In genomic region chr19:5137114-5137513, GRCh38 we compare ENCODE assay signal across 23 cellular contexts.
"Had no signal": no experiment of that assay in that cellular context is flagged by ENCODE, and none has a peak within 500 bp of the region (broad histone marks: within the 10 kb centered on the region; RNA-seq: fewer than 3 reads in every experiment).

No MANE protein-coding gene starts in this region.

- FAIRE-seq: RCC 7860 had no signal

- DNase-seq: activated CD4-positive, alpha-beta T cell treated with anti-CD3 and anti-CD28 coated beads for 1 hour; activated CD4-positive, alpha-beta T cell treated with anti-CD3 and anti-CD28 coated beads, Interleukin-2, amount 10 ng/mL, durations not matched to agents 24 days and 14 days; activated CD4-positive, alpha-beta T cell treated with anti-CD3 and anti-CD28 coated beads, Interleukin-2, amount 50 U/mL, for 48 hours; activated CD8-positive, alpha-beta memory T cell treated with anti-CD3 and anti-CD28 coated beads, Interleukin-2, amount 10 ng/mL, durations not matched to agents 7 days and 5 days; activated effector memory CD4-positive, alpha-beta T cell treated with anti-CD3 and anti-CD28 coated beads, Interleukin-2, amount 50 U/mL, for 16 hours; activated naive CD4-positive, alpha-beta T cell treated with anti-CD3 and anti-CD28 coated beads, Interleukin-2, amount 50 U/mL, for 16 hours; activated naive CD8-positive, alpha-beta T cell treated with anti-CD3 and anti-CD28 coated beads, Interleukin-2, amount 10 ng/mL, durations not matched to agents 7 days and 5 days; activated T-cell treated with anti-CD3 and anti-CD28 coated beads, Interleukin-2, amount 50 U/mL, for 4 hours; aorta; Karpas-422; MM.1S; NCI-H1105; NCI-H1436 treated with DMSO at 0.1 percent for 48 hours; NCI-H187 treated with DMSO at 0.1 percent for 48 hours; NCI-H2081 treated with DMSO at 0.1 percent for 48 hours; NCI-H446; NCI-H524; PC-3; SHP77 treated with DMSO at 0.1 percent for 48 hours had no signal

- H3K27me3 ChIP-seq: adrenal gland, breast epithelium had no signal

- H3K9me3 Mint-ChIP-seq: activated T-cell treated with anti-CD3 and anti-CD28 coated beads, Interleukin-2, amount 50 U/mL, for 4 hours had no signal

- H3K27ac Mint-ChIP-seq: activated CD4-positive, alpha-beta T cell treated with anti-CD3 and anti-CD28 coated beads, Interleukin-2, amount 10 ng/mL, durations not matched to agents 24 days and 14 days; activated CD8-positive, alpha-beta memory T cell treated with anti-CD3 and anti-CD28 coated beads, Interleukin-2, amount 10 ng/mL, durations not matched to agents 7 days and 5 days; activated naive CD8-positive, alpha-beta T cell treated with anti-CD3 and anti-CD28 coated beads, Interleukin-2, amount 10 ng/mL, durations not matched to agents 7 days and 5 days; T-helper 1 cell treated with Interleukin-12 subunit alpha and Interleukin-12 subunit beta and Interleukin-4 antibody, amounts not matched to agents 30 μg/mL and 1 μg/mL, for 36 hours had no signal

- H3K4me3 Mint-ChIP-seq: activated CD4-positive, alpha-beta T cell treated with anti-CD3 and anti-CD28 coated beads, Interleukin-2, amount 10 ng/mL, durations not matched to agents 24 days and 14 days; activated CD8-positive, alpha-beta memory T cell treated with anti-CD3 and anti-CD28 coated beads, Interleukin-2, amount 10 ng/mL, durations not matched to agents 7 days and 5 days; activated naive CD8-positive, alpha-beta T cell treated with anti-CD3 and anti-CD28 coated beads, Interleukin-2, amount 10 ng/mL, durations not matched to agents 7 days and 5 days; activated T-cell treated with anti-CD3 and anti-CD28 coated beads, Interleukin-2, amount 50 U/mL, for 4 hours; T-helper 1 cell treated with Interleukin-12 subunit alpha and Interleukin-12 subunit beta and Interleukin-4 antibody, amounts not matched to agents 30 μg/mL and 1 μg/mL, for 36 hours had no signal

- ATAC-seq: activated CD8-positive, alpha-beta memory T cell treated with anti-CD3 and anti-CD28 coated beads, Interleukin-2, amount 10 ng/mL, durations not matched to agents 7 days and 5 days; activated T-cell treated with anti-CD3 and anti-CD28 coated beads, Interleukin-2, amount 50 U/mL, for 4 hours; PC-3 had no signal

- H3K4me1 ChIP-seq: adrenal gland, breast epithelium had no signal

- H3K4me3 ChIP-seq: adrenal gland, breast epithelium had no signal

- H3K27ac ChIP-seq: adrenal gland had no signal

- H3K9me3 ChIP-seq: adrenal gland, breast epithelium had no signal

- H3K27me3 Mint-ChIP-seq: activated naive CD8-positive, alpha-beta T cell treated with anti-CD3 and anti-CD28 coated beads, Interleukin-2, amount 10 ng/mL, durations not matched to agents 7 days and 5 days had no signal
